8 cellular contexts compared by ENCODE assay signal in genomic region chr22:38069372-38070249, GRCh38. TPM values are rescaled to one million over a fixed set of nuclear protein-coding genes. Genes with fewer than 3 reads are reported as not detected.
DNase-seq lines count a peak whose midpoint lies in the region; ATAC-seq and TF ChIP-seq lines count a peak whose summit lies in the region.

No MANE protein-coding gene starts in this region.

- TF ChIP-seq EP300 in gastroesophageal sphincter (IDR thresholded peaks at IDR 0.05), result no peak

- ATAC-seq in gastroesophageal sphincter, result peak; percentile 83
- ATAC-seq in GM18517 (IDR thresholded peaks at IDR 0.05; ENCODE audit: unreplicated experiment), result no peak
- no peak for ATAC-seq in GM18909 (IDR thresholded peaks at IDR 0.05; ENCODE audit: poor library complexity, unreplicated experiment)
- no peak for ATAC-seq in HG03571 (IDR thresholded peaks at IDR 0.05; ENCODE audit: unreplicated experiment)

- no peak overlapping the region for H3K9ac ChIP-seq in rectal smooth muscle tissue (ENCODE audit: low read length)

- TF ChIP-seq CTCF in gastroesophageal sphincter (IDR thresholded peaks at IDR 0.05), result peak in 3 of 4 experiments; percentile 51 to 89 (median 62)

- DNase-seq in GM04504 (ENCODE audit: low read depth) (peak; percentile 24), RPMI8226 (peak; percentile 97), mesenteric fat pad (ENCODE audit: low spot score) (no peak)

- no peak for TF ChIP-seq POLR2A in gastroesophageal sphincter (IDR thresholded peaks at IDR 0.05)

- H3K36me3 ChIP-seq in gastroesophageal sphincter (peaks cover 0 to 98% of the 10 kb centered on the region in 2 donors), rectal smooth muscle tissue (ENCODE audit: control insufficient read depth, insufficient read depth, low read length) (peaks cover 19% of the 10 kb centered on the region)

- peak overlapping the region; percentile 25 to 92 (median 82) for H3K27ac ChIP-seq in gastroesophageal sphincter
- peak overlapping the region; percentile 65 for H3K27ac ChIP-seq in rectal smooth muscle tissue (ENCODE audit: low read depth, low read length)

- 28 to 47% methylated on average over 6 to 10 of the region's 21 CpGs for WGBS in gastroesophageal sphincter (ENCODE audit: low coverage in 1 of 2), 2 donors

- no peaks in the 10 kb centered on the region for H3K9me3 ChIP-seq in gastroesophageal sphincter

- H3K27me3 ChIP-seq in gastroesophageal sphincter (no peaks in the 10 kb centered on the region), rectal smooth muscle tissue (ENCODE audit: control insufficient read depth, insufficient read depth, low read length) (no peaks in the 10 kb centered on the region)

- H3K4me3 ChIP-seq in gastroesophageal sphincter, result peak overlapping the region in 1 of 2 donors; percentile 3
- no peak overlapping the region for H3K4me3 ChIP-seq in rectal smooth muscle tissue (ENCODE audit: low read length)

- H3K4me1 ChIP-seq in gastroesophageal sphincter, result peaks cover 0 to 47% (median 18%) of the 10 kb centered on the region in 3 donors
- H3K4me1 ChIP-seq in rectal smooth muscle tissue (ENCODE audit: control insufficient read depth, insufficient read depth, low read length), result peaks cover 15% of the 10 kb centered on the region

RNA-seq across cellular contexts. Expression of gene PICK1, which starts 12.4 kb away (rescaled TPM):
- total RNA-seq in gastroesophageal sphincter (10 to 100 TPM; 20.3 to 35.3 (median 25.7) TPM), mesenteric fat pad (13.5 TPM)

RNA-seq across cellular contexts. Expression of gene SLC16A8, which starts 14.4 kb away (rescaled TPM):
- not detected for total RNA-seq in gastroesophageal sphincter
- total RNA-seq in mesenteric fat pad, result not detected

RNA-seq across cellular contexts. Expression of gene BAIAP2L2, which starts 40.9 kb away (rescaled TPM):
- total RNA-seq in gastroesophageal sphincter (under 1 TPM in 1 of 4 donors, not detected in 3; 0.58 TPM), mesenteric fat pad (1.8 TPM)
